Comparison of ENCODE assay signal across 8 cellular contexts in genomic region chrX:79270401-79270800, GRCh38.
A peak's percentile ranks its signal among the peaks of the same experiment; 100 is the strongest.
DNase-seq lines count a peak whose midpoint lies in the region; ATAC-seq, FAIRE-seq and TF ChIP-seq lines count a peak whose summit lies in the region.

No MANE protein-coding gene starts in this region.

- no peak for FAIRE-seq in D721Med (lab: Jason Lieb, UNC)

- peak; percentile 21 for DNase-seq in DMS53 treated with DMSO at 0.1 percent for 48 hours (lab: John Stamatoyannopoulos, UW; ENCODE audit: unreplicated experiment)
- peak in 41 of 76 experiments; percentile 0 to 43 (median 4) for DNase-seq in HUDEP-2 (lab: John Stamatoyannopoulos, UW; ENCODE audit: unreplicated experiment in 76 of 76)
- DNase-seq in activated CD4-positive, alpha-beta T cell treated with anti-CD3 and anti-CD28 coated beads, Interleukin-2, amount 50 U/mL, for 48 hours = peak; percentile 72 to 80
- DNase-seq in foreskin melanocyte = peak; percentile 1
- peak; percentile 61 to 80 for DNase-seq in stimulated activated CD4-positive, alpha-beta T cell treated with anti-CD3 and anti-CD28 coated beads, Interleukin-4, amount 100 ng/mL, for 4 hours
- no peak for DNase-seq in C1 segment of cervical spinal cord (lab: John Stamatoyannopoulos, UW)
- DNase-seq in D721Med (ENCODE audit: insufficient read length, low spot score) = no peak

- no peak for TF ChIP-seq CTCF in D721Med (IDR thresholded peaks at IDR 0.05; ENCODE audit: insufficient read depth, missing control alignments)

- peak; percentile 91 for ATAC-seq in GM21381 (IDR thresholded peaks at IDR 0.05; ENCODE audit: unreplicated experiment)

Comparison
In these comparisons a context has a peak if more than half of its experiments do, and no peak if none do; other contexts are left out.
1. DNase-seq: peak in DMS53 treated with DMSO at 0.1 percent for 48 hours (single experiment), HUDEP-2 (41 of 76), activated CD4-positive, alpha-beta T cell treated with anti-CD3 and anti-CD28 coated beads, Interleukin-2, amount 50 U/mL, for 48 hours (2 of 2), foreskin melanocyte (single experiment) and stimulated activated CD4-positive, alpha-beta T cell treated with anti-CD3 and anti-CD28 coated beads, Interleukin-4, amount 100 ng/mL, for 4 hours (2 of 2); none in C1 segment of cervical spinal cord (0 of 14) and D721Med (single experiment).